Comparison of ENCODE assay signal across 8 cellular contexts in genomic region chr10:73414230-73414981, GRCh38. TPM values are rescaled to one million over a fixed set of nuclear protein-coding genes. Genes with fewer than 3 reads are reported as not detected.
DNase-seq lines count a peak whose midpoint lies in the region; ATAC-seq lines count a peak whose summit lies in the region.

No MANE protein-coding gene starts in this region.

- peaks cover 7% of the 10 kb centered on the region for H3K27me3 Mint-ChIP-seq in stimulated activated naive CD8-positive, alpha-beta T cell treated with anti-CD3 and anti-CD28 coated beads, Interleukin-15, Interleukin-2, amounts not matched to agents 100 ng/mL and 50 ng/mL, for 24 hours
- H3K27me3 Mint-ChIP-seq in stimulated activated memory B cell treated with anti-CD40 and anti-IgM and Interleukin-4, amounts not matched to agents 10 μg/mL and 1 μg/mL and 100 μg/mL, for 72 hours, result no peaks in the 10 kb centered on the region

- H3K27ac Mint-ChIP-seq in stimulated activated naive CD8-positive, alpha-beta T cell treated with anti-CD3 and anti-CD28 coated beads, Interleukin-15, Interleukin-2, amounts not matched to agents 100 ng/mL and 50 ng/mL, for 24 hours, result peak overlapping the region; percentile 85
- H3K27ac Mint-ChIP-seq in activated naive CD4-positive, alpha-beta T cell treated with anti-CD3 and anti-CD28 coated beads, Interleukin-2, amount 50 U/mL, for 72 hours, result peak overlapping the region; percentile 65 to 97
- peak overlapping the region; percentile 97 for H3K27ac Mint-ChIP-seq in stimulated activated memory B cell treated with anti-CD40 and anti-IgM and Interleukin-4, amounts not matched to agents 10 μg/mL and 1 μg/mL and 100 μg/mL, for 72 hours

- peak overlapping the region; percentile 83 for H3K9ac ChIP-seq in iPS-18a (ENCODE audit: low read length)

- H3K36me3 Mint-ChIP-seq in stimulated activated naive CD8-positive, alpha-beta T cell treated with anti-CD3 and anti-CD28 coated beads, Interleukin-15, Interleukin-2, amounts not matched to agents 100 ng/mL and 50 ng/mL, for 24 hours (ENCODE audit: low read depth), result peaks cover 26% of the 10 kb centered on the region
- peaks cover 7 to 13% of the 10 kb centered on the region in 2 donors for H3K36me3 Mint-ChIP-seq in activated naive CD4-positive, alpha-beta T cell treated with anti-CD3 and anti-CD28 coated beads, Interleukin-2, amount 50 U/mL, for 72 hours
- peaks cover 17% of the 10 kb centered on the region for H3K36me3 Mint-ChIP-seq in stimulated activated memory B cell treated with anti-CD40 and anti-IgM and Interleukin-4, amounts not matched to agents 10 μg/mL and 1 μg/mL and 100 μg/mL, for 72 hours

- H3K4me1 Mint-ChIP-seq in stimulated activated naive CD8-positive, alpha-beta T cell treated with anti-CD3 and anti-CD28 coated beads, Interleukin-15, Interleukin-2, amounts not matched to agents 100 ng/mL and 50 ng/mL, for 24 hours (ENCODE audit: low read depth), result peaks cover 50% of the 10 kb centered on the region
- peaks cover 51% of the 10 kb centered on the region for H3K4me1 Mint-ChIP-seq in stimulated activated memory B cell treated with anti-CD40 and anti-IgM and Interleukin-4, amounts not matched to agents 10 μg/mL and 1 μg/mL and 100 μg/mL, for 72 hours

- H3K27ac ChIP-seq in iPS-18a (ENCODE audit: low read length), result peak overlapping the region; percentile 83

- peaks cover 10% of the 10 kb centered on the region for H3K4me1 ChIP-seq in iPS-18a (ENCODE audit: control insufficient read depth, low read depth, low read length)

- peak overlapping the region; percentile 99 for H3K4me3 Mint-ChIP-seq in stimulated activated naive CD8-positive, alpha-beta T cell treated with anti-CD3 and anti-CD28 coated beads, Interleukin-15, Interleukin-2, amounts not matched to agents 100 ng/mL and 50 ng/mL, for 24 hours
- H3K4me3 Mint-ChIP-seq in stimulated activated memory B cell treated with anti-CD40 and anti-IgM and Interleukin-4, amounts not matched to agents 10 μg/mL and 1 μg/mL and 100 μg/mL, for 72 hours, result peak overlapping the region; percentile 97

- no peaks in the 10 kb centered on the region for H3K27me3 ChIP-seq in iPS-18a (ENCODE audit: control insufficient read depth, insufficient read depth, low read length)

- H3K9me3 ChIP-seq in iPS-18a (ENCODE audit: control insufficient read depth, low read depth, low read length), result no peaks in the 10 kb centered on the region

- peak overlapping the region; percentile 94 for H3K4me3 ChIP-seq in iPS-18a (ENCODE audit: low read length)

- no peak for DNase-seq in stimulated activated naive CD8-positive, alpha-beta T cell treated with anti-CD3 and anti-CD28 coated beads, Interleukin-15, Interleukin-2, amounts not matched to agents 100 U/mL and 50 U/mL, for 24 hours
- DNase-seq in activated naive CD4-positive, alpha-beta T cell treated with anti-CD3 and anti-CD28 coated beads, Interleukin-2, amount 50 U/mL, for 72 hours (ENCODE audit: low spot score in 2 of 2), result no peak
- DNase-seq in GOT3 (lab: John Stamatoyannopoulos, UW) (no peak), NCI-H524 (lab: John Stamatoyannopoulos, UW) (no peak)

- H3K36me3 ChIP-seq in iPS-18a (ENCODE audit: control insufficient read depth, low read depth, low read length), result no peaks in the 10 kb centered on the region

- no peaks in the 10 kb centered on the region for H3K9me3 Mint-ChIP-seq in stimulated activated naive CD8-positive, alpha-beta T cell treated with anti-CD3 and anti-CD28 coated beads, Interleukin-15, Interleukin-2, amounts not matched to agents 100 ng/mL and 50 ng/mL, for 24 hours
- no peaks in the 10 kb centered on the region for H3K9me3 Mint-ChIP-seq in activated naive CD4-positive, alpha-beta T cell treated with anti-CD3 and anti-CD28 coated beads, Interleukin-2, amount 50 U/mL, for 72 hours
- no peaks in the 10 kb centered on the region for H3K9me3 Mint-ChIP-seq in stimulated activated memory B cell treated with anti-CD40 and anti-IgM and Interleukin-4, amounts not matched to agents 10 μg/mL and 1 μg/mL and 100 μg/mL, for 72 hours

- ATAC-seq in stimulated activated naive CD8-positive, alpha-beta T cell treated with anti-CD3 and anti-CD28 coated beads, Interleukin-15, Interleukin-2, amounts not matched to agents 100 U/mL and 50 U/mL, for 24 hours, result no peak
- peak; percentile 26 for ATAC-seq in HG03460 (IDR thresholded peaks at IDR 0.05; ENCODE audit: unreplicated experiment)
- ATAC-seq in activated naive CD4-positive, alpha-beta T cell treated with anti-CD3 and anti-CD28 coated beads, Interleukin-2, amount 50 U/mL, for 72 hours, result no peak
- peak; percentile 61 for ATAC-seq in stimulated activated memory B cell treated with anti-CD40 and anti-IgM and Interleukin-4, amounts not matched to agents 10 μg/mL and 1 μg/mL and 100 μg/mL, for 72 hours

RNA-seq across cellular contexts. Expression of gene ANXA7, which starts 0.5 kb away (rescaled TPM):
- total RNA-seq in activated naive CD4-positive, alpha-beta T cell treated with anti-CD3 and anti-CD28 coated beads, Interleukin-2, amount 50 U/mL, for 72 hours, result 100 to 1,000 TPM; 104 to 153 TPM

RNA-seq across cellular contexts. Expression of gene MSS51, which starts 19.0 kb away (rescaled TPM):
- 1 to 10 TPM; 2.3 to 3.7 TPM for total RNA-seq in activated naive CD4-positive, alpha-beta T cell treated with anti-CD3 and anti-CD28 coated beads, Interleukin-2, amount 50 U/mL, for 72 hours

RNA-seq across cellular contexts. Expression of gene CFAP70, which starts 55.7 kb away (rescaled TPM):
- total RNA-seq in activated naive CD4-positive, alpha-beta T cell treated with anti-CD3 and anti-CD28 coated beads, Interleukin-2, amount 50 U/mL, for 72 hours, result 1 to 10 TPM in 1 of 2 donors, under 1 TPM in 1; 0.36 to 1.2 TPM

Comparison
In these comparisons a context has a peak if more than half of its experiments do, and no peak if none do; other contexts are left out.
1. ATAC-seq: peak in HG03460 (single experiment) and stimulated activated memory B cell treated with anti-CD40 and anti-IgM and Interleukin-4, amounts not matched to agents 10 μg/mL and 1 μg/mL and 100 μg/mL, for 72 hours (single experiment); none in stimulated activated naive CD8-positive, alpha-beta T cell treated with anti-CD3 and anti-CD28 coated beads, Interleukin-15, Interleukin-2, amounts not matched to agents 100 U/mL and 50 U/mL, for 24 hours (single experiment) and activated naive CD4-positive, alpha-beta T cell treated with anti-CD3 and anti-CD28 coated beads, Interleukin-2, amount 50 U/mL, for 72 hours (0 of 2).
2. Peak in every context shown above with its lines, with median percentiles within 50 percentile points of each other: H3K27ac Mint-ChIP-seq.